Comparison of ENCODE assay signal across 11 cellular contexts in genomic region chrX:109911046-109911445, GRCh38.
A peak's percentile ranks its signal among the peaks of the same experiment; 100 is the strongest.
DNase-seq lines count a peak whose midpoint lies in the region; ATAC-seq and TF ChIP-seq lines count a peak whose summit lies in the region.
"Had no signal": no experiment of that assay in that cellular context is flagged by ENCODE, and none has a peak within 500 bp of the region (broad histone marks: within the 10 kb centered on the region; RNA-seq: fewer than 3 reads in every experiment).

No MANE protein-coding gene starts in this region.

- H3K4me1 ChIP-seq in left ventricle myocardium inferior (no peaks in the 10 kb centered on the region), right cardiac atrium (ENCODE audit: control insufficient read depth, insufficient read depth, low read length) (no peaks in the 10 kb centered on the region), gastroesophageal sphincter (no peaks in the 10 kb centered on the region)

- TF ChIP-seq CTCF in left ventricle myocardium inferior (IDR thresholded peaks at IDR 0.05; ENCODE audit: borderline replicate concordance) (peak; percentile 59), gastroesophageal sphincter (IDR thresholded peaks at IDR 0.05) (peak; percentile 17 to 49 (median 30))

- TF ChIP-seq EP300 in gastroesophageal sphincter (IDR thresholded peaks at IDR 0.05), result no peak

- intact Hi-C loops in left ventricle myocardium inferior (cut with micrococcal nuclease), result loop anchor here (5.0 kb wide), 1 partner anchor 236 kb away; no protein-coding TSS in a partner anchor
- intact Hi-C loops in right cardiac atrium (cut with DNase I), result loop anchor here in 2 of 4 donors (5.0 to 10.0 kb wide), 2 partner anchors 234 to 236 kb away; no protein-coding TSS in a partner anchor

- H3K9me3 ChIP-seq in left ventricle myocardium inferior (replicated peaks) (no peaks in the 10 kb centered on the region), right cardiac atrium (ENCODE audit: control insufficient read depth, low read length) (no peaks in the 10 kb centered on the region), gastroesophageal sphincter (no peaks in the 10 kb centered on the region)

- ATAC-seq in right cardiac atrium (no peak), gastroesophageal sphincter (no peak), HG02678 (IDR thresholded peaks at IDR 0.05; ENCODE audit: unreplicated experiment) (no peak), GM19023 (IDR thresholded peaks at IDR 0.05; ENCODE audit: unreplicated experiment) (no peak)

- H3K4me3 ChIP-seq in left ventricle myocardium inferior (no peak overlapping the region), right cardiac atrium (ENCODE audit: low read length) (no peak overlapping the region), gastroesophageal sphincter (no peak overlapping the region)

- TF ChIP-seq POLR2A in gastroesophageal sphincter (IDR thresholded peaks at IDR 0.05), result no peak

- DNase-seq in left ventricle myocardium inferior (no peak), right cardiac atrium (no peak), SK-MEL-5 (ENCODE audit: low read depth, low spot score) (peak; percentile 33), AML-193 (lab: John Stamatoyannopoulos, UW) (no peak), NOMO-1 (lab: John Stamatoyannopoulos, UW; ENCODE audit: unreplicated experiment in 2 of 2) (no peak)
- DNase-seq: activated T-cell treated with anti-CD3 and anti-CD28 coated beads, Interleukin-2, amount 50 U/mL, for 48 hours; COR-L47; SIG-M5 had no signal

- WGBS in right cardiac atrium, result 7% methylated on average over 1 of the region's 1 CpG
- 11 to 25% methylated on average over 1 of the region's 1 CpG for WGBS in gastroesophageal sphincter (ENCODE audit: low coverage in 1 of 2), 2 donors

- H3K27ac ChIP-seq in left ventricle myocardium inferior (replicated peaks) (no peak overlapping the region), right cardiac atrium (ENCODE audit: low read length) (no peak overlapping the region), gastroesophageal sphincter (no peak overlapping the region)

- H3K36me3 ChIP-seq in left ventricle myocardium inferior (no peaks in the 10 kb centered on the region), gastroesophageal sphincter (no peaks in the 10 kb centered on the region)

- H3K27me3 ChIP-seq in left ventricle myocardium inferior (ENCODE audit: low read depth) (no peaks in the 10 kb centered on the region), right cardiac atrium (ENCODE audit: control insufficient read depth, insufficient read depth) (no peaks in the 10 kb centered on the region), gastroesophageal sphincter (no peaks in the 10 kb centered on the region)

- in situ Hi-C loops in SK-MEL-5 (cut with HindIII; ENCODE audit: low pct_unique_long_range_greater_than_20kb, low sequenced_read_pairs), result no loop called here
